Comparison of ENCODE assay signal across 26 cellular contexts in genomic region chr13:25587581-25587980, GRCh38.
DNase-seq lines count a peak whose midpoint lies in the region; ATAC-seq, FAIRE-seq and TF ChIP-seq lines count a peak whose summit lies in the region.
"Had no signal": no experiment of that assay in that cellular context is flagged by ENCODE, and none has a peak within 500 bp of the region (broad histone marks: within the 10 kb centered on the region; RNA-seq: fewer than 3 reads in every experiment).

No MANE protein-coding gene starts in this region.

- H3K27me3 ChIP-seq in A673 (replicated peaks; ENCODE audit: insufficient read depth, low read depth, low read length, poor library complexity) (no peaks in the 10 kb centered on the region), SJCRH30 (no peaks in the 10 kb centered on the region), adipocyte (replicated peaks; ENCODE audit: control insufficient read depth, insufficient read depth, low read length) (peaks cover 44% of the 10 kb centered on the region), small intestine (ENCODE audit: control insufficient read depth in 2 of 2, insufficient read depth in 2 of 2, low read length in 2 of 2) (peaks cover 0 to 8% of the 10 kb centered on the region in 2 donors)
- H3K27me3 ChIP-seq: BE2C, BLaER1 had no signal

- ATAC-seq in left cardiac atrium, result no peak
- no peak for ATAC-seq in GM21360 (IDR thresholded peaks at IDR 0.05; ENCODE audit: unreplicated experiment)
- ATAC-seq: A549, GM12878 had no signal

- DNase-seq in A673 (ENCODE audit: low spot score) (peak; percentile 53), SJCRH30 (no peak), adipocyte (ENCODE audit: low read depth) (peak; percentile 19), left cardiac atrium (no peak), small intestine (no peak)
- DNase-seq: ACHN; BE2C; C1 segment of cervical spinal cord; CD4-positive, alpha-beta memory T cell; CD4-positive, CD25-positive, alpha-beta regulatory T cell; CD8-positive, alpha-beta memory T cell; COR-L47; DMS 273 treated with DMSO at 0.1 percent for 48 hours; DMS153; DMS53; DMS79; DND-41; EL; GDM1 had no signal

- POLR2A ChIA-PET in A673 (lab: Charles Lee; ENCODE audit: low non-redundant PET), result no interaction called here

- CTCF ChIA-PET in A673 (lab: Charles Lee), result no interaction called here

- no peaks in the 10 kb centered on the region for H3K9me3 ChIP-seq in A673 (ENCODE audit: low read depth, low read length, poor library complexity, severe bottlenecking)
- H3K9me3 ChIP-seq in SJCRH30 (replicated peaks), result no peaks in the 10 kb centered on the region; the same call in 1 of the 2 replicates
- H3K9me3 ChIP-seq in adipocyte (ENCODE audit: control insufficient read depth, low read length), result no peaks in the 10 kb centered on the region
- H3K9me3 ChIP-seq in small intestine (ENCODE audit: control insufficient read depth, low read depth), result no peaks in the 10 kb centered on the region
- H3K9me3 ChIP-seq: A549, BE2C, BLaER1 had no signal

- H3K9ac ChIP-seq in adipocyte (ENCODE audit: low read length), result no peak overlapping the region
- H3K9ac ChIP-seq: BLaER1 had no signal

- no peak for TF ChIP-seq CTCF in A673 (conservative IDR thresholded peaks at IDR 0.05; ENCODE audit: low read depth, low read length)

- no peaks in the 10 kb centered on the region for H3K36me3 ChIP-seq in A673 (ENCODE audit: insufficient read depth, low read length, poor library complexity, severe bottlenecking)
- no peaks in the 10 kb centered on the region for H3K36me3 ChIP-seq in SJCRH30
- no peaks in the 10 kb centered on the region for H3K36me3 ChIP-seq in adipocyte (ENCODE audit: control insufficient read depth, insufficient read depth, low read length, severe bottlenecking)
- no peaks in the 10 kb centered on the region for H3K36me3 ChIP-seq in small intestine (ENCODE audit: control insufficient read depth in 2 of 2, insufficient read depth in 2 of 2, low read length in 2 of 2)
- H3K36me3 ChIP-seq: BE2C, BLaER1 had no signal

- intact Hi-C loops in A673 (cut with micrococcal nuclease; ENCODE audit: unreplicated experiment) (no loop called here), left cardiac atrium (cut with DNase I) (no loop called here)

- peaks cover 32% of the 10 kb centered on the region for H3K4me1 ChIP-seq in A673 (ENCODE audit: insufficient read depth, low read length, poor library complexity, severe bottlenecking)
- H3K4me1 ChIP-seq in SJCRH30, result peaks cover 38% of the 10 kb centered on the region
- H3K4me1 ChIP-seq in adipocyte (ENCODE audit: control insufficient read depth, insufficient read depth, low read length), result no peaks in the 10 kb centered on the region
- no peaks in the 10 kb centered on the region for H3K4me1 ChIP-seq in small intestine (ENCODE audit: control insufficient read depth in 2 of 2, insufficient read depth in 1 of 2, low read depth in 1 of 2, low read length in 1 of 2)
- H3K4me1 ChIP-seq: A549, BE2C, BLaER1 had no signal

- BruUV-seq in A673 (replicated peaks; lab: Mats Ljungman, UMichigan), result no TSS peak

- H3K4me3 ChIP-seq in A673 (ENCODE audit: low read depth, low read length, poor library complexity, severe bottlenecking) (no peak overlapping the region), SJCRH30 (peak overlapping the region; percentile 2; the same call in 1 of the 2 replicates), adipocyte (ENCODE audit: low read length) (no peak overlapping the region), small intestine (ENCODE audit: low read depth in 1 of 2, low read length in 2 of 2) (no peak overlapping the region)
- H3K4me3 ChIP-seq: A549, BLaER1, GM12878 had no signal

- no peak for FAIRE-seq in small intestine (lab: Jason Lieb, UNC)
- FAIRE-seq: A549, GM12878, GM12892, GM18507 had no signal

- peak overlapping the region; percentile 32 for H3K27ac ChIP-seq in A673 (ENCODE audit: low read depth, low read length, poor library complexity, severe bottlenecking)
- peak overlapping the region; percentile 81 for H3K27ac ChIP-seq in SJCRH30
- H3K27ac ChIP-seq in small intestine (ENCODE audit: low read depth in 1 of 2, low read length in 1 of 2), result no peak overlapping the region
- H3K27ac ChIP-seq: 22Rv1, A549, BLaER1 had no signal

Comparison
In these comparisons a context has a peak if more than half of its experiments do, and no peak if none do; other contexts are left out.
1. DNase-seq: peak in A673 (single experiment) and adipocyte (single experiment); none in SJCRH30 (0 of 2), left cardiac atrium (single experiment) and small intestine (single experiment).
2. H3K27ac ChIP-seq: peak in A673 (single experiment) and SJCRH30 (single experiment); none in small intestine (0 of 2).